ENCODE assay signal across 1 cellular context in genomic region chr6:27503436-27504030, GRCh38.
TF ChIP-seq lines count a peak whose summit lies in the region.

No MANE protein-coding gene starts in this region.

TF ChIP-seq in HepG2, 621 proteins besides CTCF, POLR2A, EP300 and RAD21 (continued from another document and continues in another):
- no peak for TF ChIP-seq ZNF292 (CRISPR knock-in tag; IDR thresholded peaks at IDR 0.05; ENCODE audit: borderline replicate concordance, low read depth)
- no peak for TF ChIP-seq ZNF33A (CRISPR knock-in tag; IDR thresholded peaks at IDR 0.05; ENCODE audit: borderline replicate concordance)
- peak; percentile 52; the same call in 1 of the 2 replicates for TF ChIP-seq SALL1 (CRISPR knock-in tag; IDR thresholded peaks at IDR 0.05)
- TF ChIP-seq ZNF749 (CRISPR knock-in tag; IDR thresholded peaks at IDR 0.05; ENCODE audit: borderline replicate concordance) = peak; percentile 59; the same call in 1 of the 2 replicates
- TF ChIP-seq NCOA5 (CRISPR knock-in tag; IDR thresholded peaks at IDR 0.05) = no peak
- TF ChIP-seq RERE (CRISPR knock-in tag; IDR thresholded peaks at IDR 0.05; ENCODE audit: low read depth) = no peak
- TF ChIP-seq HNRNPUL1 (IDR thresholded peaks at IDR 0.05; ENCODE audit: low read depth, low read length) = no peak
- no peak for TF ChIP-seq GLMP (CRISPR knock-in tag; IDR thresholded peaks at IDR 0.05; ENCODE audit: borderline replicate concordance)
- TF ChIP-seq ZBTB4 (CRISPR knock-in tag; IDR thresholded peaks at IDR 0.05; ENCODE audit: borderline replicate concordance) = no peak
- no peak for TF ChIP-seq ARNT (IDR thresholded peaks at IDR 0.05)
- no peak for TF ChIP-seq ZNF7 (CRISPR knock-in tag; IDR thresholded peaks at IDR 0.05)
- no peak; the same call in 1 of the 2 replicates for TF ChIP-seq SSRP1 (CRISPR knock-in tag; IDR thresholded peaks at IDR 0.05)
- TF ChIP-seq ZNF761 (CRISPR knock-in tag; conservative IDR thresholded peaks at IDR 0.05) = no peak
- no peak for TF ChIP-seq THRA (CRISPR knock-in tag; IDR thresholded peaks at IDR 0.05; ENCODE audit: borderline replicate concordance)
- no peak for TF ChIP-seq ZNF143 (CRISPR knock-in tag; IDR thresholded peaks at IDR 0.05)
- TF ChIP-seq ZFP1 (CRISPR knock-in tag; IDR thresholded peaks at IDR 0.05) = 0 out of 2 replicates have a peak, but pooled peaks have one; percentile 47
- no peak for TF ChIP-seq STAT6 (CRISPR knock-in tag; IDR thresholded peaks at IDR 0.05; ENCODE audit: borderline replicate concordance)
- TF ChIP-seq KAT8 (CRISPR knock-in tag; IDR thresholded peaks at IDR 0.05) = peak; percentile 30; the same call in 1 of the 2 replicates
- peak; percentile 51; the same call in 1 of the 2 replicates for TF ChIP-seq ZNF614 (CRISPR knock-in tag; IDR thresholded peaks at IDR 0.05; ENCODE audit: borderline replicate concordance)
- peak; percentile 60; the same call in 1 of the 2 replicates for TF ChIP-seq ZBTB7B (CRISPR knock-in tag; IDR thresholded peaks at IDR 0.05)
- TF ChIP-seq ZBTB3 (CRISPR knock-in tag; IDR thresholded peaks at IDR 0.05; ENCODE audit: borderline replicate concordance, low read depth) = no peak
- TF ChIP-seq ZFP90 (CRISPR knock-in tag; IDR thresholded peaks at IDR 0.05; ENCODE audit: borderline replicate concordance) = no peak
- no peak; the same call in 1 of the 2 replicates for TF ChIP-seq ZNF788 (CRISPR knock-in tag; IDR thresholded peaks at IDR 0.05; ENCODE audit: borderline replicate concordance)
- TF ChIP-seq DNMT1 (CRISPR knock-in tag; IDR thresholded peaks at IDR 0.05) = no peak
- no peak for TF ChIP-seq PCBP2 (optimal IDR thresholded peaks at IDR 0.05; ENCODE audit: low read depth, low read length, poor library complexity, severe bottlenecking)
- no peak for TF ChIP-seq TCF7L2 (IDR thresholded peaks at IDR 0.05; ENCODE audit: low read depth, low read length)
- no peak for TF ChIP-seq TEAD3 (CRISPR knock-in tag; optimal IDR thresholded peaks at IDR 0.05; ENCODE audit: borderline replicate concordance)
- TF ChIP-seq ZMYM3 (CRISPR knock-in tag; IDR thresholded peaks at IDR 0.05) = no peak
- TF ChIP-seq ATAD3A (CRISPR knock-in tag; IDR thresholded peaks at IDR 0.05) = no peak
- no peak for TF ChIP-seq PHF8 (CRISPR knock-in tag; IDR thresholded peaks at IDR 0.05)
- TF ChIP-seq AFF4 (CRISPR knock-in tag; IDR thresholded peaks at IDR 0.05) = no peak
- no peak for TF ChIP-seq ZNF34 (CRISPR knock-in tag; IDR thresholded peaks at IDR 0.05; ENCODE audit: borderline replicate concordance)
- TF ChIP-seq HNRNPH1 (optimal IDR thresholded peaks at IDR 0.05; ENCODE audit: low read depth, low read length) = no peak
- peak; percentile 55; the same call in 1 of the 2 replicates for TF ChIP-seq HOXA5 (CRISPR knock-in tag; IDR thresholded peaks at IDR 0.05)
- TF ChIP-seq ZKSCAN8 (CRISPR knock-in tag; IDR thresholded peaks at IDR 0.05; ENCODE audit: borderline replicate concordance) = no peak
- TF ChIP-seq ARNT2 (CRISPR knock-in tag; IDR thresholded peaks at IDR 0.05; ENCODE audit: low read depth) = no peak
- no peak for TF ChIP-seq ZNF264 (CRISPR knock-in tag; IDR thresholded peaks at IDR 0.05)
- TF ChIP-seq SATB2 (CRISPR knock-in tag; IDR thresholded peaks at IDR 0.05) = no peak
- no peak for TF ChIP-seq PHB2 (IDR thresholded peaks at IDR 0.05; ENCODE audit: partially characterized antibody)
- TF ChIP-seq U2AF1 (optimal IDR thresholded peaks at IDR 0.05; ENCODE audit: low read depth, low read length) = no peak
- TF ChIP-seq ZNF580 (CRISPR knock-in tag; IDR thresholded peaks at IDR 0.05; ENCODE audit: borderline replicate concordance, low read depth) = peak; percentile 81; the same call in 1 of the 2 replicates
- no peak for TF ChIP-seq FOXK2 (IDR thresholded peaks at IDR 0.05)
- TF ChIP-seq ZNF44 (CRISPR knock-in tag; IDR thresholded peaks at IDR 0.05) = no peak
- TF ChIP-seq ZNF607 (CRISPR knock-in tag; IDR thresholded peaks at IDR 0.05; ENCODE audit: borderline replicate concordance) = no peak
- no peak for TF ChIP-seq ZNF275 (CRISPR knock-in tag; IDR thresholded peaks at IDR 0.05; ENCODE audit: borderline replicate concordance)
- TF ChIP-seq ZNF382 (CRISPR knock-in tag; IDR thresholded peaks at IDR 0.05; ENCODE audit: borderline replicate concordance) = no peak
